In the genomic region with DNA sequence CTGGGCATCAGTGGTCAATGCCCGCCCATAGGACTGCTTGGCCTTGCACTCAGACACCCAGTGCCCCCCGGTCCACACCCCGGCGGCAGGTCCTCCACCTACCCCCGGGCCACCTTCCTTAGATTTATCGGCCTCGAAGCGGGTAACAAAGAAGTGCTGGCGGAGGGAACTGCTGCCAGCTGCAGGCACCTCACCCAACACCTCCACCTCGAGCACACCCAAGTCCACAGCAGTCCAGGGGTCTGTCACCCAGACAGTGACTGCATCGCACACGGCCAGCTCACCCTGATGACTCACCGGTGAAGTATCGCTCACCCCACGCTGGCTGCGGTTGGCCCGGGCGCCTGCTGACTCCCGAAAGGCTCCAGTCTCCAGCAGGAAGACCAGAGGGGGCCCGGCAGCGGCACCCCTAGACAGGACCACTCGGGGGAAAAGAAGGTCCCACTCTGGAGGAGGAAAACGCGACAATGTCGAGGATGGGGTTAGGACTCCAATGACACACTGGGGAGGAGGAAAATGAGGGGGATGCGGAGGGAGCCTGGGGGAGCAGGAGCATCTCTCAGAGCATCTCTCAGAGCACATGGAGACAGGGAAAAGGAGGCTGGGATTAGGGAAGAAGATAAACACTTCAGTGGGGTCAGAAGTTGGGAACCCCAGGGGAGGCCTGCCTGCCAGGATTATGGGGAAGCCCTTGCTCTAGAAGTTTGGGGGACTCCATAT, we compare ENCODE assay signal across 14 cellular contexts. TPM values are rescaled to one million over a fixed set of nuclear protein-coding genes. Genes with fewer than 3 reads are reported as not detected.
DNase-seq lines count a peak whose midpoint lies in the region; FAIRE-seq and TF ChIP-seq lines count a peak whose summit lies in the region.
"Not testable (repeated sequence)": the region's sequence is repeated elsewhere in the genome, so short reads cannot be mapped to it uniquely, and the experiment has no call there.
"Had no signal": no experiment of that assay in that cellular context is flagged by ENCODE, and none has a peak within 500 bp of the region (broad histone marks: within the 10 kb centered on the region; RNA-seq: fewer than 3 reads in every experiment).

No MANE protein-coding gene starts in this region.

- FAIRE-seq in bronchial epithelial cell (lab: Jason Lieb, UNC): not testable (repeated sequence)

- not testable (repeated sequence) for H3K4me1 ChIP-seq in SJCRH30

- H3K36me3 ChIP-seq in SJCRH30; bronchial epithelial cell (ENCODE audit: control insufficient read depth, insufficient read depth, low read length): not testable (repeated sequence)

- DNase-seq in EL (peak; percentile 89), LHCN-M2 (ENCODE audit: low read depth) (peak; percentile 74), SJCRH30 (peak; percentile 51 to 61), bronchial epithelial cell (ENCODE audit: low read depth) (peak; percentile 50), iris pigment epithelial cell (ENCODE audit: low read depth) (peak; percentile 78)

- not testable (repeated sequence) for TF ChIP-seq CTCF in bronchial epithelial cell (IDR thresholded peaks at IDR 0.05; ENCODE audit: insufficient read depth, low read length, severe bottlenecking)

- H3K27ac ChIP-seq in SJCRH30: not testable (repeated sequence)

- H3K9me3 ChIP-seq in SJCRH30 (replicated peaks): not testable (repeated sequence)

- not testable (repeated sequence) for H3K27me3 ChIP-seq in SJCRH30; bronchial epithelial cell (ENCODE audit: control insufficient read depth, insufficient read depth, low read length)

- H3K4me3 ChIP-seq in SJCRH30; bronchial epithelial cell (ENCODE audit: low read depth, low read length): not testable (repeated sequence)

RNA-seq across cellular contexts. Expression of a gene that starts 2.0 kb away (rescaled TPM):
- total RNA-seq in LHCN-M2 (2014; rRNA removed) (not detected in 2 replicates), bronchial epithelial cell (not detected in 2 replicates)
- polyA plus RNA-seq in LHCN-M2 (2012): not detected
- total RNA-seq in SJCRH30 (2014; rRNA removed; shearing (Covaris generic)): not detected in 2 replicates
- total RNA-seq: activated CD8-positive, alpha-beta memory T cell treated with anti-CD3 and anti-CD28 coated beads for 36 hours; activated naive CD4-positive, alpha-beta T cell treated with anti-CD3 and anti-CD28 coated beads for 36 hours; glomerular endothelial cell; left colon; mesenteric fat pad; naive thymus-derived CD8-positive, alpha-beta T cell; osteocyte; right atrium auricular region; upper lobe of right lung had no signal
- polyA plus RNA-seq: naive thymus-derived CD8-positive, alpha-beta T cell had no signal

RNA-seq across cellular contexts. Expression of a gene that starts 4.9 kb away (rescaled TPM):
- total RNA-seq in LHCN-M2 (2014; rRNA removed): 1.1 TPM in 1 of 2 replicates, not detected in the other
- polyA plus RNA-seq in LHCN-M2 (2012): 0.85 TPM
- total RNA-seq in SJCRH30 (2014; rRNA removed; shearing (Covaris generic)): not detected in 2 replicates
- total RNA-seq in bronchial epithelial cell: 0.26 and 0.64 TPM in 2 replicates
- total RNA-seq: activated CD8-positive, alpha-beta memory T cell treated with anti-CD3 and anti-CD28 coated beads for 36 hours; activated naive CD4-positive, alpha-beta T cell treated with anti-CD3 and anti-CD28 coated beads for 36 hours; glomerular endothelial cell; left colon; mesenteric fat pad; naive thymus-derived CD8-positive, alpha-beta T cell; osteocyte; right atrium auricular region; upper lobe of right lung had no signal
- polyA plus RNA-seq: naive thymus-derived CD8-positive, alpha-beta T cell had no signal

RNA-seq across cellular contexts. Expression of a gene that starts 7.0 kb away (rescaled TPM):
- total RNA-seq in LHCN-M2 (2014; rRNA removed) (0.26 TPM in 1 of 2 replicates, not detected in the other), bronchial epithelial cell (not detected in 2 replicates)
- polyA plus RNA-seq in LHCN-M2 (2012): 0.84 TPM
- not detected in 2 replicates for total RNA-seq in SJCRH30 (2014; rRNA removed; shearing (Covaris generic))
- total RNA-seq: activated CD8-positive, alpha-beta memory T cell treated with anti-CD3 and anti-CD28 coated beads for 36 hours; activated naive CD4-positive, alpha-beta T cell treated with anti-CD3 and anti-CD28 coated beads for 36 hours; glomerular endothelial cell; left colon; mesenteric fat pad; naive thymus-derived CD8-positive, alpha-beta T cell; osteocyte; right atrium auricular region; upper lobe of right lung had no signal
- polyA plus RNA-seq: naive thymus-derived CD8-positive, alpha-beta T cell had no signal

RNA-seq across cellular contexts. Expression of a gene that starts 10.2 kb away (rescaled TPM):
- total RNA-seq in LHCN-M2 (2014; rRNA removed) (2.1 TPM in 1 of 2 replicates, not detected in the other), bronchial epithelial cell (0.26 TPM in 1 of 2 replicates, not detected in the other)
- polyA plus RNA-seq in LHCN-M2 (2012): 4.4 TPM
- total RNA-seq in SJCRH30 (2014; rRNA removed; shearing (Covaris generic)): not detected in 2 replicates
- total RNA-seq: activated CD8-positive, alpha-beta memory T cell treated with anti-CD3 and anti-CD28 coated beads for 36 hours; activated naive CD4-positive, alpha-beta T cell treated with anti-CD3 and anti-CD28 coated beads for 36 hours; glomerular endothelial cell; left colon; mesenteric fat pad; naive thymus-derived CD8-positive, alpha-beta T cell; osteocyte; right atrium auricular region; upper lobe of right lung had no signal
- polyA plus RNA-seq: naive thymus-derived CD8-positive, alpha-beta T cell had no signal

RNA-seq across cellular contexts. Expression of a gene that starts 14.6 kb away (rescaled TPM):
- total RNA-seq in LHCN-M2 (2014; rRNA removed) (not detected in 2 replicates), bronchial epithelial cell (not detected in 2 replicates)
- 0.34 TPM for polyA plus RNA-seq in LHCN-M2 (2012)
- not detected in 2 replicates for total RNA-seq in SJCRH30 (2014; rRNA removed; shearing (Covaris generic))
- total RNA-seq: activated CD8-positive, alpha-beta memory T cell treated with anti-CD3 and anti-CD28 coated beads for 36 hours; activated naive CD4-positive, alpha-beta T cell treated with anti-CD3 and anti-CD28 coated beads for 36 hours; glomerular endothelial cell; left colon; mesenteric fat pad; naive thymus-derived CD8-positive, alpha-beta T cell; osteocyte; right atrium auricular region; upper lobe of right lung had no signal
- polyA plus RNA-seq: naive thymus-derived CD8-positive, alpha-beta T cell had no signal
